ENCODE assay signal across 9 cellular contexts in the genomic region with DNA sequence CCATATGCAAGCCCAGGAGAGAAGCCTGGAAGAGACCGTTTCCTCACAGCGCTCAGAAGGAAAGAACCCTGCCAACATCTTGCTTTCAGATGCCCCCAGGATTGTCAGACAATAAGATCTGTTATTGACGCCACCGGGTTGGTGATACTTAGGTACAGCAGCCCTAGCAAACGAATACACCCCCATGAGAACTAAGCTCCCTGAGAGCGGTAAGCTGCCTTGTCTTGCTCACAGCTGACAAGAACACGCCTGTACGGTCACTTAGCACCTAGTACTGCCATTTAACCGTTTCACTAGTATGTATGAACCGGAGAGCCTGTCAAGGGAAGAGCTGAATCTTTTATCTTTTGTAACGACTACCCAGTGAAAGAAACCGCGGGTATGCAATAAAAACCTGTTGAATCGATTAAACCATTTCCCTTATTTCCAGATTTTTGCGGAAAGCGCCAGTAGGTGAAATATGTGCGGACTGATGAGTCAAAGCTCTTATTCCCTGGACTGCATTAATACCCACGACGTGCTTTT. TPM values are rescaled to one million over a fixed set of nuclear protein-coding genes. Genes with fewer than 3 reads are reported as not detected.
A peak's percentile ranks its signal among the peaks of the same experiment; 100 is the strongest.
DNase-seq lines count a peak whose midpoint lies in the region; ATAC-seq lines count a peak whose summit lies in the region.
"Had no signal": no experiment of that assay in that cellular context is flagged by ENCODE, and none has a peak within 500 bp of the region (broad histone marks: within the 10 kb centered on the region; RNA-seq: fewer than 3 reads in every experiment).

No MANE protein-coding gene starts in this region.

- H3K4me1 Mint-ChIP-seq in activated naive CD8-positive, alpha-beta T cell treated with anti-CD3 and anti-CD28 coated beads for 36 hours, result peaks cover 12% of the 10 kb centered on the region

- no peaks in the 10 kb centered on the region for H3K36me3 Mint-ChIP-seq in activated naive CD8-positive, alpha-beta T cell treated with anti-CD3 and anti-CD28 coated beads for 36 hours

- H3K9ac ChIP-seq in skeletal muscle tissue (ENCODE audit: low read depth in 1 of 3, low read length in 3 of 3), result peak overlapping the region; percentile 48 to 57 (median 51)
- H3K9ac ChIP-seq: BLaER1 treated with 17β-estradiol and CSF1 and Interleukin-3, amounts not matched to agents 10 nM and 100 nM had no signal

- H3K36me3 ChIP-seq in skeletal muscle tissue (ENCODE audit: control insufficient read depth in 3 of 3, insufficient read depth in 3 of 3, low read length in 3 of 3), result no peaks in the 10 kb centered on the region
- H3K36me3 ChIP-seq in SJCRH30, result no peaks in the 10 kb centered on the region
- H3K36me3 ChIP-seq: BLaER1 treated with 17β-estradiol and CSF1 and Interleukin-3, amounts not matched to agents 10 nM and 100 nM had no signal

- DNase-seq in NCI-H345 (lab: John Stamatoyannopoulos, UW) (peak; percentile 56), NCI-H345 treated with DMSO at 0.1 percent for 48 hours (lab: John Stamatoyannopoulos, UW; ENCODE audit: unreplicated experiment) (no peak), SJCRH30 (no peak)
- no peak for DNase-seq in activated naive CD8-positive, alpha-beta T cell treated with anti-CD3 and anti-CD28 coated beads for 36 hours

- H3K27ac ChIP-seq in skeletal muscle tissue (ENCODE audit: low read depth, low read length), result no peak overlapping the region
- H3K27ac ChIP-seq in SJCRH30, result no peak overlapping the region
- H3K27ac ChIP-seq: BLaER1 treated with 17β-estradiol and CSF1 and Interleukin-3, amounts not matched to agents 10 nM and 100 nM had no signal

- ATAC-seq in GM21381 (IDR thresholded peaks at IDR 0.05; ENCODE audit: unreplicated experiment) (no peak), GM18868 (IDR thresholded peaks at IDR 0.05; ENCODE audit: unreplicated experiment) (no peak)

- H3K4me1 ChIP-seq in skeletal muscle tissue (ENCODE audit: control insufficient read depth in 3 of 3, insufficient read depth in 3 of 3, low read length in 3 of 3) (peaks cover 15 to 17% (median 16%) of the 10 kb centered on the region in 3 donors), SJCRH30 (no peaks in the 10 kb centered on the region)
- H3K4me1 ChIP-seq: BLaER1 treated with 17β-estradiol and CSF1 and Interleukin-3, amounts not matched to agents 10 nM and 100 nM had no signal

- H3K9me3 ChIP-seq in skeletal muscle tissue (ENCODE audit: control insufficient read depth in 3 of 3, low read length in 3 of 3) (no peaks in the 10 kb centered on the region), SJCRH30 (replicated peaks) (peaks cover 2% of the 10 kb centered on the region)

- H3K27me3 ChIP-seq in skeletal muscle tissue (ENCODE audit: control insufficient read depth in 3 of 3, insufficient read depth in 3 of 3, low read length in 3 of 3), result peaks cover 26 to 39% (median 32%) of the 10 kb centered on the region in 3 donors
- H3K27me3 ChIP-seq in SJCRH30, result no peaks in the 10 kb centered on the region

- peaks cover 2% of the 10 kb centered on the region for H3K9me3 Mint-ChIP-seq in activated naive CD8-positive, alpha-beta T cell treated with anti-CD3 and anti-CD28 coated beads for 36 hours

- H3K4me3 ChIP-seq in iPS-11a (ENCODE audit: low read depth, low read length), result peak overlapping the region; percentile 72
- H3K4me3 ChIP-seq in skeletal muscle tissue (ENCODE audit: low read length in 3 of 3), result peak overlapping the region; percentile 68 to 79 (median 76)
- H3K4me3 ChIP-seq in SJCRH30, result no peak overlapping the region
- H3K4me3 ChIP-seq: BLaER1 treated with 17β-estradiol and CSF1 and Interleukin-3, amounts not matched to agents 10 nM and 100 nM had no signal

- H3K27me3 Mint-ChIP-seq in activated naive CD8-positive, alpha-beta T cell treated with anti-CD3 and anti-CD28 coated beads for 36 hours, result peaks cover 56% of the 10 kb centered on the region

- H3K27ac Mint-ChIP-seq in activated naive CD8-positive, alpha-beta T cell treated with anti-CD3 and anti-CD28 coated beads for 36 hours, result no peak overlapping the region

- peak overlapping the region; percentile 48 for H3K4me3 Mint-ChIP-seq in activated naive CD8-positive, alpha-beta T cell treated with anti-CD3 and anti-CD28 coated beads for 36 hours

RNA-seq across cellular contexts. Expression of gene ZBTB8B, which starts 0.6 kb away (rescaled TPM):
- total RNA-seq in activated naive CD8-positive, alpha-beta T cell treated with anti-CD3 and anti-CD28 coated beads for 36 hours, result not detected
- under 0.01 TPM for total RNA-seq in skeletal muscle tissue
- not detected in 2 replicates for total RNA-seq in SJCRH30 (2014; rRNA removed; shearing (Covaris generic))
